ENCODE assay signal across 8 cellular contexts in the genomic region with DNA sequence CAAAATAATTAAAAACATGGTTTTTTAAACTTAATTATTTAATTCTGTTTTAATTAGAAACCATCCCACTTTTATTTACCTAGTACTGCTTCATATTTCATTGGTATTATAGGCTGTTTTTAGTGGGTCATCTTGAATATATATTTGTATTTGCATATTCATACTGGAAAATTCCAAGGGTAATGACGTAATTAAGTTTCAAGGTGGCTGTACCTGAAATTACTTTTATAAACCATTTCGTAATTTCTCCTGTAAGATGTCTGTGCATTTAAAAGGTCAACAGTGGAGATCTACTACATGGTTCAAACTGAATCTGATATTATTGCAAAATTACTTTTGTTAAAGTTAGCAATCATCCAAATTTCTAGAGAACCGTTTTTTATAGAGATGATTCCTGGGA.
"Had no signal": no experiment of that assay in that cellular context is flagged by ENCODE, and none has a peak within 500 bp of the region (broad histone marks: within the 10 kb centered on the region; RNA-seq: fewer than 3 reads in every experiment).

No MANE protein-coding gene starts in this region.

- DNase-seq: GDM1, GF-D8 had no signal

- H3K4me3 ChIP-seq: GM12878 had no signal

- FAIRE-seq: G401.6, GM12878, GM12891, GM12892, GM18507, GM19239 had no signal

- ATAC-seq: GM12878 had no signal
